1 cellular context compared by ENCODE assay signal in the genomic region with DNA sequence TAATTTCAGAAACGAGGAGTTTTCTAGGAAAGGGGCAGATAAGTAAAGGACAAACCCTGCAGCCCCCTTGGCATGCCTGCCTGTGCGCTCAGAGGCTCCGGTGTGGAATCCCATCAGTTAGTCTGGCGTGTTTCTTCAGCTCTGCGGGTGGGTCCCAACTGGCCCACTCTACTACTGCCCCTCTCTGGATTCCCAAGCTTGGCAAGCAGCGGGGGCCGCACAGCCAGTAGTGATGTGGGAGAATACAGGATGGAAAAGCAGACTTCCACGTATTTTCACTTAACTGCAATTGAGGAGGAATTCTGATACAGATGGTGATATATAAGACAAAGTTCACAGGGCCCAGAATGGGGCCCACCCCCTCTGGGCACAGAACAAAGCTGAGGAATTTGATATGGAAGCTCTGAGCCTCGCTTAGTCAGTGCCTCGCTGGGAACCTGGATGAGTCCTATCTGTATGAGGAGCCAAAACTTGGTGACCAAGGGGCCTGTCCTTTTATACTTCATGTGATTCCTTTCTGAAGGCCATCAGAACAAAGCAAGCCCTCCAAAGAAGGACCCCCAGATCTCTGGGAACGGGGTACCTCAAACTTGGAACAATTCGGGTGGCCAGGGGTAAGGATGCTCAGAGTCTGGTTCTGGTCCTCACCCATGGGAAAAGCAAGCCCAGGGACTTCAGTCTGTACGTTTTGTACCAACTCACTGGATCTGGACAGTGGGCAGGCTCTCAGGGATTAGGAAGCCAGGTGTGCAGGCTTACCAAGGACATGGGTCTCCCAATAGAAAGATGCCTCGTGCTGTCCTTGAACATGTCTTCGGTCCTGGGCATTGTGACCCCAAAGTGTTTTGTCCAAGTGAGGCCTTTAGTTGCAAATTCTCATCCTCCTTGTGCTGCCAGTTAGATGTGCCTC.
TF ChIP-seq lines count a peak whose summit lies in the region.

No MANE protein-coding gene starts in this region.

TF ChIP-seq in H1, 55 proteins besides CTCF, POLR2A, EP300 and RAD21:
- TF ChIP-seq, protein P1, sequence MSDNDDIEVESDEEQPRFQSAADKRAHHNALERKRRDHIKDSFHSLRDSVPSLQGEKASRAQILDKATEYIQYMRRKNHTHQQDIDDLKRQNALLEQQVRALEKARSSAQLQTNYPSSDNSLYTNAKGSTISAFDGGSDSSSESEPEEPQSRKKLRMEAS (IDR thresholded peaks at IDR 0.05): no peak
- TF ChIP-seq EZH2 (IDR thresholded peaks at IDR 0.05; ENCODE audit: low read depth, low read length, severe bottlenecking): no peak
- no peak for TF ChIP-seq SP4 (IDR thresholded peaks at IDR 0.05; ENCODE audit: low read length)
- TF ChIP-seq TAF1 (IDR thresholded peaks at IDR 0.05; ENCODE audit: low read depth, low read length): no peak
- TF ChIP-seq, protein P2, sequence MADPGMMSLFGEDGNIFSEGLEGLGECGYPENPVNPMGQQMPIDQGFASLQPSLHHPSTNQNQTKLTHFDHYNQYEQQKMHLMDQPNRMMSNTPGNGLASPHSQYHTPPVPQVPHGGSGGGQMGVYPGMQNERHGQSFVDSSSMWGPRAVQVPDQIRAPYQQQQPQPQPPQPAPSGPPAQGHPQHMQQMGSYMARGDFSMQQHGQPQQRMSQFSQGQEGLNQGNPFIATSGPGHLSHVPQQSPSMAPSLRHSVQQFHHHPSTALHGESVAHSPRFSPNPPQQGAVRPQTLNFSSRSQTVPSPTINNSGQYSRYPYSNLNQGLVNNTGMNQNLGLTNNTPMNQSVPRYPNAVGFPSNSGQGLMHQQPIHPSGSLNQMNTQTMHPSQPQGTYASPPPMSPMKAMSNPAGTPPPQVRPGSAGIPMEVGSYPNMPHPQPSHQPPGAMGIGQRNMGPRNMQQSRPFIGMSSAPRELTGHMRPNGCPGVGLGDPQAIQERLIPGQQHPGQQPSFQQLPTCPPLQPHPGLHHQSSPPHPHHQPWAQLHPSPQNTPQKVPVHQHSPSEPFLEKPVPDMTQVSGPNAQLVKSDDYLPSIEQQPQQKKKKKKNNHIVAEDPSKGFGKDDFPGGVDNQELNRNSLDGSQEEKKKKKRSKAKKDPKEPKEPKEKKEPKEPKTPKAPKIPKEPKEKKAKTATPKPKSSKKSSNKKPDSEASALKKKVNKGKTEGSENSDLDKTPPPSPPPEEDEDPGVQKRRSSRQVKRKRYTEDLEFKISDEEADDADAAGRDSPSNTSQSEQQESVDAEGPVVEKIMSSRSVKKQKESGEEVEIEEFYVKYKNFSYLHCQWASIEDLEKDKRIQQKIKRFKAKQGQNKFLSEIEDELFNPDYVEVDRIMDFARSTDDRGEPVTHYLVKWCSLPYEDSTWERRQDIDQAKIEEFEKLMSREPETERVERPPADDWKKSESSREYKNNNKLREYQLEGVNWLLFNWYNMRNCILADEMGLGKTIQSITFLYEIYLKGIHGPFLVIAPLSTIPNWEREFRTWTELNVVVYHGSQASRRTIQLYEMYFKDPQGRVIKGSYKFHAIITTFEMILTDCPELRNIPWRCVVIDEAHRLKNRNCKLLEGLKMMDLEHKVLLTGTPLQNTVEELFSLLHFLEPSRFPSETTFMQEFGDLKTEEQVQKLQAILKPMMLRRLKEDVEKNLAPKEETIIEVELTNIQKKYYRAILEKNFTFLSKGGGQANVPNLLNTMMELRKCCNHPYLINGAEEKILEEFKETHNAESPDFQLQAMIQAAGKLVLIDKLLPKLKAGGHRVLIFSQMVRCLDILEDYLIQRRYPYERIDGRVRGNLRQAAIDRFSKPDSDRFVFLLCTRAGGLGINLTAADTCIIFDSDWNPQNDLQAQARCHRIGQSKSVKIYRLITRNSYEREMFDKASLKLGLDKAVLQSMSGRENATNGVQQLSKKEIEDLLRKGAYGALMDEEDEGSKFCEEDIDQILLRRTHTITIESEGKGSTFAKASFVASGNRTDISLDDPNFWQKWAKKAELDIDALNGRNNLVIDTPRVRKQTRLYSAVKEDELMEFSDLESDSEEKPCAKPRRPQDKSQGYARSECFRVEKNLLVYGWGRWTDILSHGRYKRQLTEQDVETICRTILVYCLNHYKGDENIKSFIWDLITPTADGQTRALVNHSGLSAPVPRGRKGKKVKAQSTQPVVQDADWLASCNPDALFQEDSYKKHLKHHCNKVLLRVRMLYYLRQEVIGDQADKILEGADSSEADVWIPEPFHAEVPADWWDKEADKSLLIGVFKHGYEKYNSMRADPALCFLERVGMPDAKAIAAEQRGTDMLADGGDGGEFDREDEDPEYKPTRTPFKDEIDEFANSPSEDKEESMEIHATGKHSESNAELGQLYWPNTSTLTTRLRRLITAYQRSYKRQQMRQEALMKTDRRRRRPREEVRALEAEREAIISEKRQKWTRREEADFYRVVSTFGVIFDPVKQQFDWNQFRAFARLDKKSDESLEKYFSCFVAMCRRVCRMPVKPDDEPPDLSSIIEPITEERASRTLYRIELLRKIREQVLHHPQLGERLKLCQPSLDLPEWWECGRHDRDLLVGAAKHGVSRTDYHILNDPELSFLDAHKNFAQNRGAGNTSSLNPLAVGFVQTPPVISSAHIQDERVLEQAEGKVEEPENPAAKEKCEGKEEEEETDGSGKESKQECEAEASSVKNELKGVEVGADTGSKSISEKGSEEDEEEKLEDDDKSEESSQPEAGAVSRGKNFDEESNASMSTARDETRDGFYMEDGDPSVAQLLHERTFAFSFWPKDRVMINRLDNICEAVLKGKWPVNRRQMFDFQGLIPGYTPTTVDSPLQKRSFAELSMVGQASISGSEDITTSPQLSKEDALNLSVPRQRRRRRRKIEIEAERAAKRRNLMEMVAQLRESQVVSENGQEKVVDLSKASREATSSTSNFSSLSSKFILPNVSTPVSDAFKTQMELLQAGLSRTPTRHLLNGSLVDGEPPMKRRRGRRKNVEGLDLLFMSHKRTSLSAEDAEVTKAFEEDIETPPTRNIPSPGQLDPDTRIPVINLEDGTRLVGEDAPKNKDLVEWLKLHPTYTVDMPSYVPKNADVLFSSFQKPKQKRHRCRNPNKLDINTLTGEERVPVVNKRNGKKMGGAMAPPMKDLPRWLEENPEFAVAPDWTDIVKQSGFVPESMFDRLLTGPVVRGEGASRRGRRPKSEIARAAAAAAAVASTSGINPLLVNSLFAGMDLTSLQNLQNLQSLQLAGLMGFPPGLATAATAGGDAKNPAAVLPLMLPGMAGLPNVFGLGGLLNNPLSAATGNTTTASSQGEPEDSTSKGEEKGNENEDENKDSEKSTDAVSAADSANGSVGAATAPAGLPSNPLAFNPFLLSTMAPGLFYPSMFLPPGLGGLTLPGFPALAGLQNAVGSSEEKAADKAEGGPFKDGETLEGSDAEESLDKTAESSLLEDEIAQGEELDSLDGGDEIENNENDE (IDR thresholded peaks at IDR 0.05; ENCODE audit: insufficient replicate concordance, low read length): no peak
- no peak for TF ChIP-seq EGR1 (IDR thresholded peaks at IDR 0.05; ENCODE audit: borderline replicate concordance, low read depth, low read length)
- TF ChIP-seq BACH1 (IDR thresholded peaks at IDR 0.05; ENCODE audit: low read length): no peak
- TF ChIP-seq CEBPB (IDR thresholded peaks at IDR 0.05; ENCODE audit: low read depth, low read length): no peak
TF ChIP-seq in H1: peak in this region for 0.
